ENCODE assay signal across 36 cellular contexts in genomic region chr1:221317537-221317936, GRCh38.
"Had no signal": no experiment of that assay in that cellular context is flagged by ENCODE, and none has a peak within 500 bp of the region (broad histone marks: within the 10 kb centered on the region; RNA-seq: fewer than 3 reads in every experiment).

No MANE protein-coding gene starts in this region.

- H3K9me3 ChIP-seq: MG63 had no signal

- H3K27me3 ChIP-seq: MG63 had no signal

- H3K4me3 ChIP-seq: MG63 had no signal

- DNase-seq: Karpas-422, Kasumi-1, MG63, MM.1S, MV-4-11, NCI-H1048, NCI-H1092, NCI-H1092 treated with DMSO at 0.1 percent for 48 hours, NCI-H1105, NCI-H1105 treated with DMSO at 0.1 percent for 48 hours, NCI-H1417, NCI-H1417 treated with DMSO at 0.1 percent for 48 hours, NCI-H1436, NCI-H1436 treated with DMSO at 0.1 percent for 48 hours, NCI-H146, NCI-H1694, NCI-H1694 treated with DMSO at 0.1 percent for 48 hours, NCI-H187, NCI-H187 treated with DMSO at 0.1 percent for 48 hours, NCI-H1930, NCI-H2029, NCI-H2029 treated with DMSO at 0.1 percent for 48 hours, NCI-H2081, NCI-H2081 treated with DMSO at 0.1 percent for 48 hours, NCI-H2107, NCI-H2171, NCI-H2171 treated with DMSO at 0.1 percent for 48 hours, NCI-H2227 treated with DMSO at 0.1 percent for 48 hours, NCI-H226, NCI-H345, NCI-H446, NCI-H446 treated with DMSO at 0.1 percent for 48 hours, NCI-H510A, NCI-H510A treated with DMSO at 0.1 percent for 48 hours, NCI-H524 treated with DMSO at 0.1 percent for 48 hours, NCI-H526 had no signal

- H3K36me3 ChIP-seq: MG63 had no signal
